In genomic region chr1:16535898-16536297, GRCh38 we compare ENCODE assay signal across 4 cellular contexts. TPM values are rescaled to one million over a fixed set of nuclear protein-coding genes. Genes with fewer than 3 reads are reported as not detected.
"Had no signal": no experiment of that assay in that cellular context is flagged by ENCODE, and none has a peak within 500 bp of the region (broad histone marks: within the 10 kb centered on the region; RNA-seq: fewer than 3 reads in every experiment).

No MANE protein-coding gene starts in this region.

RNA-seq across cellular contexts. Expression of gene RNU1-1, which starts 21.8 kb away (rescaled TPM):
- total RNA-seq: right atrium auricular region had no signal
- polyA plus RNA-seq: esophagus, heart left ventricle, neural cell had no signal
